In the genomic region with DNA sequence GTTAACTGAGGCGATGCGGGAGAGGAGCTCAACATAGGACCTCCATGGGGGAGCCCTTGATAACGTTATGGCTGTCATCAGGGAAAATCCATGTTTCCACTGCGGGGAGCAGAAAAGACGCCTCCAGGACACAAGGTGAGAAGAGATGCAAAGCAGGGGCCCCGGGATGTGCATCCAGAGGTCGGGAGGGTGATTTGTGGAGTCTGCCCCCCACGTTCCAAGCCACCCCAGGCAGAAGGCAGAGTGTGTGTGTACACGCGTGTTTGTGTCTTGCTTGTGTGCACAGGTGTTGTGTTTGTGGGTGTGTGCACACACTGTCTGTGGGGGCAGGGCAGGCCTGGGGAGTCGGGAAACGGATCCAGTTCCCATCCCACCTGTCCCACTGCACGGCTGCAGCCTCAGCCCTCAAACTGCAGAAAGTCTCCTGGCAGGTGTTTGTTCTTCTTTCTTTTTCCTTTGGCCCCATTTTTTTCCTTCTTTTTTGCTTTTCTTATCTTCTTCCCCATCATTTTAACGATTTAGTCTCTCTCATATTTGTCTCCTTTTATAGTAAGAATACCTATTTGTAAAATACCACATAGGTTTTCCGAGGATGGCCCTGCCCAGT, we compare ENCODE assay signal across 1 cellular context.
TF ChIP-seq lines count a peak whose summit lies in the region.

No MANE protein-coding gene starts in this region.

TF ChIP-seq in H1, 55 proteins besides CTCF, POLR2A, EP300 and RAD21:
- TF ChIP-seq RBBP5 (IDR thresholded peaks at IDR 0.05; ENCODE audit: borderline replicate concordance, low read depth, low read length) (no peak), POLR2AphosphoS5 (IDR thresholded peaks at IDR 0.05; ENCODE audit: low read depth, low read length) (no peak), PHF8 (conservative IDR thresholded peaks at IDR 0.05; ENCODE audit: low read depth, low read length) (no peak), HDAC2 (IDR thresholded peaks at IDR 0.05; ENCODE audit: borderline replicate concordance in 1 of 2, low read depth in 2 of 2, low read length in 2 of 2) (no peak), RFX5 (IDR thresholded peaks at IDR 0.05; ENCODE audit: borderline replicate concordance, low read depth, low read length) (no peak), SIN3A (conservative IDR thresholded peaks at IDR 0.05 in 1 of 2, IDR thresholded peaks at IDR 0.05 in 1 of 2; ENCODE audit: low read depth in 1 of 2, low read length in 2 of 2) (no peak), SUZ12 (IDR thresholded peaks at IDR 0.05; ENCODE audit: low read length) (no peak), KDM5A (IDR thresholded peaks at IDR 0.05; ENCODE audit: low read length) (no peak), RNF2 (IDR thresholded peaks at IDR 0.05; ENCODE audit: borderline replicate concordance, low read depth, low read length, missing control alignments, poor library complexity, severe bottlenecking) (no peak), RXRA (IDR thresholded peaks at IDR 0.05; ENCODE audit: insufficient read depth, low read depth, low read length) (no peak), CREB1 (IDR thresholded peaks at IDR 0.05) (no peak), BRCA1 (IDR thresholded peaks at IDR 0.05; ENCODE audit: low read depth, low read length) (no peak), KDM1A (IDR thresholded peaks at IDR 0.05; ENCODE audit: borderline replicate concordance, low read length) (no peak), POU5F1 (IDR thresholded peaks at IDR 0.05; ENCODE audit: low read depth, low read length) (no peak), SRF (IDR thresholded peaks at IDR 0.05; ENCODE audit: low read depth, low read length) (no peak), GTF2F1 (IDR thresholded peaks at IDR 0.05; ENCODE audit: borderline replicate concordance, low read depth, low read length) (no peak)
- TF ChIP-seq, protein P1, sequence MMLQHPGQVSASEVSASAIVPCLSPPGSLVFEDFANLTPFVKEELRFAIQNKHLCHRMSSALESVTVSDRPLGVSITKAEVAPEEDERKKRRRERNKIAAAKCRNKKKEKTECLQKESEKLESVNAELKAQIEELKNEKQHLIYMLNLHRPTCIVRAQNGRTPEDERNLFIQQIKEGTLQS (IDR thresholded peaks at IDR 0.05; ENCODE audit: insufficient read depth, low read depth, low read length), result no peak
